12 cellular contexts compared by ENCODE assay signal in genomic region chr7:38929460-38930171, GRCh38. TPM values are rescaled to one million over a fixed set of nuclear protein-coding genes. Genes with fewer than 3 reads are reported as not detected.
DNase-seq lines count a peak whose midpoint lies in the region; ATAC-seq, FAIRE-seq and TF ChIP-seq lines count a peak whose summit lies in the region.
"Had no signal": no experiment of that assay in that cellular context is flagged by ENCODE, and none has a peak within 500 bp of the region (broad histone marks: within the 10 kb centered on the region; RNA-seq: fewer than 3 reads in every experiment).

No MANE protein-coding gene starts in this region.

- no peak for FAIRE-seq in urothelium cell line (lab: Jason Lieb, UNC)
- FAIRE-seq: small intestine had no signal

- DNase-seq in DMS53 (lab: John Stamatoyannopoulos, UW) (peak; percentile 67), DMS53 treated with DMSO at 0.1 percent for 48 hours (lab: John Stamatoyannopoulos, UW; ENCODE audit: unreplicated experiment) (no peak), NCI-H2227 treated with DMSO at 0.1 percent for 48 hours (lab: John Stamatoyannopoulos, UW) (peak; percentile 50), epithelial cell of proximal tubule (ENCODE audit: low read depth) (peak; percentile 96), retinal pigment epithelial cell (ENCODE audit: low read depth) (peak; percentile 92), urothelium cell line (ENCODE audit: low spot score) (no peak), germinal center (ENCODE audit: low spot score) (no peak)
- DNase-seq: activated CD4-positive, alpha-beta memory T cell treated with anti-CD3 and anti-CD28 coated beads, Interleukin-2, amount 10 ng/mL, durations not matched to agents 7 days and 5 days; activated naive CD8-positive, alpha-beta T cell treated with anti-CD3 and anti-CD28 coated beads, Interleukin-2, amount 50 U/mL, for 24 hours; small intestine had no signal

- H3K4me3 ChIP-seq in epithelial cell of proximal tubule (ENCODE audit: low read depth, low read length): no peak overlapping the region
- H3K4me3 ChIP-seq in retinal pigment epithelial cell (ENCODE audit: low read length): no peak overlapping the region

- no peak for ATAC-seq in GM21825 (IDR thresholded peaks at IDR 0.05; ENCODE audit: unreplicated experiment)
- ATAC-seq: activated naive CD8-positive, alpha-beta T cell treated with anti-CD3 and anti-CD28 coated beads, Interleukin-2, amount 50 U/mL, for 24 hours had no signal

- TF ChIP-seq CTCF in epithelial cell of proximal tubule (conservative IDR thresholded peaks at IDR 0.05; ENCODE audit: low read depth, low read length): no peak
- TF ChIP-seq CTCF in retinal pigment epithelial cell (conservative IDR thresholded peaks at IDR 0.05; ENCODE audit: low read depth, low read length): peak; percentile 35

RNA-seq across cellular contexts. Expression of gene VPS41, which starts 20.6 kb away (rescaled TPM):
- 22.1 and 22.7 TPM in 2 replicates for total RNA-seq in epithelial cell of proximal tubule

RNA-seq across cellular contexts. Expression of gene POU6F2, which starts 48.1 kb away (rescaled TPM):
- total RNA-seq in epithelial cell of proximal tubule: not detected in 2 replicates
- total RNA-seq: activated CD4-positive, alpha-beta memory T cell treated with anti-CD3 and anti-CD28 coated beads, Interleukin-2, amount 10 ng/mL, durations not matched to agents 7 days and 5 days; NCI-H460 had no signal

Comparison
In these comparisons a context has a peak if more than half of its experiments do, and no peak if none do; other contexts are left out.
1. DNase-seq: peak in DMS53 (single experiment), NCI-H2227 treated with DMSO at 0.1 percent for 48 hours (single experiment), epithelial cell of proximal tubule (single experiment) and retinal pigment epithelial cell (single experiment); none in DMS53 treated with DMSO at 0.1 percent for 48 hours (single experiment), urothelium cell line (single experiment) and germinal center (single experiment).